ENCODE assay signal across 8 cellular contexts in the genomic region with DNA sequence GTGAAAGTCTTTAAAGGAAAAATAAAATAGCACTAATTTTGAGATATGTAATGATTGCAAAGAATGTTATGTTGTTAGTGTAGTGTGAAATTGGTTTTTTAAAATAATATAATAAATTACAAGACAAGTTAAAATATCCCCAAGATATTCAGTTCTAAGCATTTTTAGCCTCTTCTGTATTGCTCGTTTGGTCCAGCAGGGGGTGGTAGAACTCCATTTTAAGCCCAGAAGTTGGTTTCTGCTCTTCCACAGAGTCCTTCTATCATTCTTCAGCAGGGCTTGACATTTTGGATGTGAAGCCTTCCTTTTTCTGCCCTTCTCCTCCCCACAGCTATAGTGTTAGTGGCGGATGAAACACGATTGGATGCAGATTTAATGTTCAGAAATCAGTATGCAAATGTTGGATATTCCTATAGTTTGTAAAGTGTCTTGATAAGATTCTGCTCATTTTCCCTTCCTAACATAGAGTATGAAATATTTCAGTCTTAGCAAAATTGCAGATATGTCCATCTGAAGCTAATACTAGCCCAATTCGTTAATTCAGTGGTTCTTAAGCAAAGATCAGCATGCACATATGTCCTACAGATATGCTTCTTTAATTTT. TPM values are rescaled to one million over a fixed set of nuclear protein-coding genes. Genes with fewer than 3 reads are reported as not detected.
DNase-seq lines count a peak whose midpoint lies in the region; ATAC-seq and TF ChIP-seq lines count a peak whose summit lies in the region.

No MANE protein-coding gene starts in this region.

- TF ChIP-seq CTCF in mammary epithelial cell (conservative IDR thresholded peaks at IDR 0.05 in 1 of 2, IDR thresholded peaks at IDR 0.05 in 1 of 2; ENCODE audit: extremely low read depth in 1 of 2, insufficient read depth in 1 of 2, low read depth in 1 of 2, low read length in 2 of 2) (peak; percentile 38 to 61), kidney epithelial cell (IDR thresholded peaks at IDR 0.05; ENCODE audit: insufficient read depth, low read length, poor library complexity, severe bottlenecking) (peak; percentile 73), stomach (IDR thresholded peaks at IDR 0.05) (peak in 5 of 7 experiments; percentile 24 to 61 (median 44))

- H3K9me3 ChIP-seq in mammary epithelial cell (replicated peaks; ENCODE audit: insufficient read depth, low read length) (peaks cover 11% of the 10 kb centered on the region), stomach (no peaks in the 10 kb centered on the region)

- TF ChIP-seq EP300 in stomach (IDR thresholded peaks at IDR 0.05) = no peak

- peak; percentile 0 for DNase-seq in NCI-H2171 treated with DMSO at 0.1 percent for 48 hours (lab: John Stamatoyannopoulos, UW)
- DNase-seq in NCI-H2171 (lab: John Stamatoyannopoulos, UW) = no peak
- DNase-seq in HT1080 (ENCODE audit: low read depth) = peak; percentile 20
- DNase-seq in RPMI7951 (ENCODE audit: low read depth) = peak; percentile 12
- DNase-seq in mammary epithelial cell = peak; percentile 9
- no peak for DNase-seq in kidney epithelial cell (ENCODE audit: low read depth)
- DNase-seq in stomach = no peak

- no peaks in the 10 kb centered on the region for H3K79me2 ChIP-seq in mammary epithelial cell (ENCODE audit: insufficient read depth, low read length)

- 6% methylated on average over 4 of the region's 4 CpGs for WGBS in mammary epithelial cell (ENCODE audit: low coverage, missing lambda C conversion rate)
- 14 to 24% (median 18%) methylated on average over 4 of the region's 4 CpGs for WGBS in stomach, 5 donors

- no peak overlapping the region for H3K4me3 ChIP-seq in mammary epithelial cell (replicated peaks in 1 of 3; ENCODE audit: insufficient read depth in 1 of 3, low read depth in 2 of 3, low read length in 3 of 3)
- H3K4me3 ChIP-seq in kidney epithelial cell (ENCODE audit: low read depth, low read length) = no peak overlapping the region
- H3K4me3 ChIP-seq in stomach = no peak overlapping the region

- no peak for TF ChIP-seq POLR2A in stomach (IDR thresholded peaks at IDR 0.05)

- H3K27me3 ChIP-seq in mammary epithelial cell (ENCODE audit: insufficient read depth, low read length) = peaks cover 7% of the 10 kb centered on the region
- H3K27me3 ChIP-seq in kidney epithelial cell (ENCODE audit: control insufficient read depth, insufficient read depth, low read length) = peaks cover 14% of the 10 kb centered on the region
- peaks cover 0 to 24% (median 16%) of the 10 kb centered on the region in 3 donors for H3K27me3 ChIP-seq in stomach

- CTCF ChIA-PET in mammary epithelial cell (lab: Charles Lee; ENCODE audit: low non-redundant PET) = no interaction called here

- in situ Hi-C loops in mammary epithelial cell (cut with MboI; ENCODE audit: low sequenced_read_pairs in 2 of 2) = loop anchor here in 1 of 2 donors (25.0 kb wide), 1 partner anchor 1788 kb away; no protein-coding TSS in a partner anchor

- no peaks in the 10 kb centered on the region for H4K20me1 ChIP-seq in mammary epithelial cell (ENCODE audit: insufficient read depth, low read length)

- no peak for ATAC-seq in GM18502 (IDR thresholded peaks at IDR 0.05; ENCODE audit: poor library complexity, unreplicated experiment)

- no peak overlapping the region for H2AFZ ChIP-seq in mammary epithelial cell (ENCODE audit: low read depth, low read length)

- H3K9ac ChIP-seq in mammary epithelial cell (ENCODE audit: insufficient read depth, low read length) = no peak overlapping the region

- H3K4me1 ChIP-seq in mammary epithelial cell (ENCODE audit: insufficient read depth, low read length) (no peaks in the 10 kb centered on the region), stomach (peaks cover 8 to 27% (median 19%) of the 10 kb centered on the region in 4 donors)

- H3K36me3 ChIP-seq in mammary epithelial cell (ENCODE audit: insufficient read depth, low read length) = no peaks in the 10 kb centered on the region
- H3K36me3 ChIP-seq in kidney epithelial cell (ENCODE audit: control insufficient read depth, insufficient read depth, low read length) = no peaks in the 10 kb centered on the region
- no peaks in the 10 kb centered on the region for H3K36me3 ChIP-seq in stomach

- dilution Hi-C loops in mammary epithelial cell (cut with HindIII; ENCODE audit: low sequenced_read_pairs) = no loop called here

- H3K27ac ChIP-seq in mammary epithelial cell (ENCODE audit: insufficient read depth, low read depth, low read length) (no peak overlapping the region), stomach (no peak overlapping the region)

- intact Hi-C loops in mammary epithelial cell (cut with micrococcal nuclease) (loop anchor here (5.0 kb wide), 1 partner anchor 1793 kb away; no protein-coding TSS in a partner anchor), stomach (cut with DNase I; ENCODE audit: low total_unique reads) (no loop called here)

- no peak overlapping the region for H3K4me2 ChIP-seq in mammary epithelial cell (ENCODE audit: insufficient read depth, low read depth, low read length)

- BruUV-seq in mammary epithelial cell (replicated peaks; lab: Mats Ljungman, UMichigan) = no TSS peak

RNA-seq across cellular contexts. Expression of gene NCAM2, which starts 1.5 kb away (rescaled TPM):
- 0.07 TPM in 1 of 2 replicates, not detected in the other for total RNA-seq in HT1080 (2014; rRNA removed; shearing (Covaris generic))
- polyA plus RNA-seq in HT1080 (2015; cell fraction: cytosol; rRNA removed) = 0.01 and 0.42 TPM in 2 replicates
- polyA plus RNA-seq in HT1080 (2015; cell fraction: nucleus; rRNA removed) = 0.05 TPM in 1 of 2 replicates, not detected in the other
- total RNA-seq in RPMI7951 (2014; rRNA removed; shearing (Covaris generic)) = 0.10 and 0.12 TPM in 2 replicates
- total RNA-seq in mammary epithelial cell (under 1 TPM in 1 of 2 donors, not detected in 1; 0.17 TPM), kidney epithelial cell (under 0.01 and 1.8 TPM in 2 replicates), stomach (10 to 100 TPM in 1 of 5 donors, under 1 TPM in 3, not detected in 1; 0.45 to 11.0 (median 0.73) TPM)
- polyA plus RNA-seq in mammary epithelial cell (not detected), stomach (under 1 TPM; 0.06 to 0.61 (median 0.30) TPM)
- polyA minus RNA-seq in mammary epithelial cell = not detected

Comparison
In these comparisons a context has a peak if more than half of its experiments do, and no peak if none do; other contexts are left out.
1. DNase-seq: peak in NCI-H2171 treated with DMSO at 0.1 percent for 48 hours (single experiment), HT1080 (single experiment), RPMI7951 (single experiment) and mammary epithelial cell (single experiment); none in NCI-H2171 (single experiment), kidney epithelial cell (single experiment) and stomach (single experiment).
2. Peak in every context shown above with its lines, with median percentiles within 50 percentile points of each other: CTCF ChIP-seq.